In the genomic region with DNA sequence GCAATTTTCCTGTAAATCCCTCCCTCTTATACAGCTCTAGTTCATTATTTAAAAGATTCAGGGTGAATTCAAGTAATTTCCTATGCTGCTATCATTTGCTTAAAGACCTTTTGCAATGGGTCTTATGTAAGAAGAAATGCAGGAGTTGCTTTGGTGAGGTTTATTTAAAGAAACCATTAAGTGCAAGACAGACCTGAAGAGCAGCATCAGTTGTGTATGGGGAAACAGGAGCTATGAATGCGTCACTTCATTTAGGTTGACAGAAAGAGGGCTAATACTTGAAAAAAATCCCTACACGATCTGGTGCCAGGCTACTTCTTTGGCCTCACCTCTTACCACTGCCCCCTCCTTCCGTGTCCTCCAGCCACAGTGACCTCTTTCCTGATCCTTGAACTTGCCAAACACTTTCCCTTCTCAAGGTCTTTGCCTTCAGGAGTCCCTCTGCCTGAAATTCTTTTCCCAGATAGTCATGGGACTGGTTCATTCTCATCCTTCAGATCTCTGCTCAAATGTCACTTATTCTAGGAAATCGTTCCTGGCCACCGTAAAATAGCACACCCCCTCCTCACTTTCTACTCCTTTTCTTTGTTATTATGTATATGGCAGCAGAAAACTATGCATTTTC, we compare ENCODE assay signal across 8 cellular contexts. TPM values are rescaled to one million over a fixed set of nuclear protein-coding genes. Genes with fewer than 3 reads are reported as not detected.
DNase-seq lines count a peak whose midpoint lies in the region; ATAC-seq lines count a peak whose summit lies in the region.

No MANE protein-coding gene starts in this region.

- no peaks in the 10 kb centered on the region for H3K36me3 Mint-ChIP-seq in CD4-positive, alpha-beta memory T cell
- peaks cover 7% of the 10 kb centered on the region for H3K36me3 Mint-ChIP-seq in central memory CD8-positive, alpha-beta T cell (ENCODE audit: insufficient read depth)
- peaks cover 5% of the 10 kb centered on the region for H3K36me3 Mint-ChIP-seq in natural killer cell treated with Interleukin-12 subunit alpha and Interleukin-12 subunit beta and Interleukin-15 and Interleukin-18, amount 100 ng/mL, for 72 hours

- H3K27me3 ChIP-seq in CD4-positive, alpha-beta memory T cell (ENCODE audit: insufficient read depth, low read length) = no peaks in the 10 kb centered on the region

- peak overlapping the region in 6 of 7 donors; percentile 76 to 97 (median 92) for H3K27ac Mint-ChIP-seq in CD4-positive, alpha-beta memory T cell
- H3K27ac Mint-ChIP-seq in central memory CD8-positive, alpha-beta T cell (ENCODE audit: low read depth) = peak overlapping the region; percentile 84
- peak overlapping the region; percentile 85 to 91 for H3K27ac Mint-ChIP-seq in natural killer cell treated with Interleukin-12 subunit alpha and Interleukin-12 subunit beta and Interleukin-15 and Interleukin-18, amount 100 ng/mL, for 72 hours

- DNase-seq in CD4-positive, alpha-beta memory T cell = no peak
- DNase-seq in M059J (ENCODE audit: low read depth) (peak; percentile 15), inferior parietal cortex (ENCODE audit: extremely low spot score) (no peak), OCI-M2 (lab: John Stamatoyannopoulos, UW; ENCODE audit: unreplicated experiment) (no peak), NCI-H1105 treated with DMSO at 0.1 percent for 48 hours (lab: John Stamatoyannopoulos, UW) (no peak), NCI-H446 treated with DMSO at 0.1 percent for 48 hours (lab: John Stamatoyannopoulos, UW) (no peak)
- DNase-seq in central memory CD8-positive, alpha-beta T cell (ENCODE audit: low spot score in 2 of 2) = no peak
- no peak for DNase-seq in natural killer cell treated with Interleukin-12 subunit alpha and Interleukin-12 subunit beta and Interleukin-15 and Interleukin-18, amount 100 ng/mL, for 72 hours (ENCODE audit: low spot score)

- peaks cover 35% of the 10 kb centered on the region for H3K4me1 ChIP-seq in CD4-positive, alpha-beta memory T cell (ENCODE audit: insufficient read depth, low read length)

- H3K27me3 Mint-ChIP-seq in CD4-positive, alpha-beta memory T cell = no peaks in the 10 kb centered on the region
- peaks cover 2% of the 10 kb centered on the region for H3K27me3 Mint-ChIP-seq in central memory CD8-positive, alpha-beta T cell
- H3K27me3 Mint-ChIP-seq in natural killer cell treated with Interleukin-12 subunit alpha and Interleukin-12 subunit beta and Interleukin-15 and Interleukin-18, amount 100 ng/mL, for 72 hours = no peaks in the 10 kb centered on the region

- CTCF ChIA-PET in CD4-positive, alpha-beta memory T cell (lab: Charles Lee; ENCODE audit: partially characterized antibody) = interaction anchor here (1.8 kb wide), 1 partner anchor 224 kb away, joined by 15 read pairs; no protein-coding TSS in a partner anchor

- peaks cover 15 to 30% (median 24%) of the 10 kb centered on the region in 4 donors for H3K4me1 Mint-ChIP-seq in CD4-positive, alpha-beta memory T cell
- H3K4me1 Mint-ChIP-seq in central memory CD8-positive, alpha-beta T cell = peaks cover 31% of the 10 kb centered on the region
- peaks cover 50 to 61% of the 10 kb centered on the region in 2 donors for H3K4me1 Mint-ChIP-seq in natural killer cell treated with Interleukin-12 subunit alpha and Interleukin-12 subunit beta and Interleukin-15 and Interleukin-18, amount 100 ng/mL, for 72 hours (ENCODE audit: low read depth in 2 of 2)

- H3K9me3 ChIP-seq in CD4-positive, alpha-beta memory T cell (ENCODE audit: control insufficient read depth in 1 of 2, low read length in 2 of 2) = no peaks in the 10 kb centered on the region

- no peak for ATAC-seq in central memory CD8-positive, alpha-beta T cell (replicated peaks; ENCODE audit: extremely low read depth, poor library complexity, severe bottlenecking)
- ATAC-seq in natural killer cell treated with Interleukin-12 subunit alpha and Interleukin-12 subunit beta and Interleukin-15 and Interleukin-18, amount 100 ng/mL, for 72 hours = no peak

- no peaks in the 10 kb centered on the region for H3K36me3 ChIP-seq in CD4-positive, alpha-beta memory T cell (ENCODE audit: insufficient read depth, low read length)

- H3K9me3 Mint-ChIP-seq in CD4-positive, alpha-beta memory T cell = no peaks in the 10 kb centered on the region
- H3K9me3 Mint-ChIP-seq in central memory CD8-positive, alpha-beta T cell = no peaks in the 10 kb centered on the region
- no peaks in the 10 kb centered on the region for H3K9me3 Mint-ChIP-seq in natural killer cell treated with Interleukin-12 subunit alpha and Interleukin-12 subunit beta and Interleukin-15 and Interleukin-18, amount 100 ng/mL, for 72 hours

- intact Hi-C loops in CD4-positive, alpha-beta memory T cell (cut with micrococcal nuclease) = loop anchor here (1.0 to 10.0 kb wide), 7 partner anchors 12 to 1459 kb away; a partner anchor contains a TSS

- H3K4me3 Mint-ChIP-seq in CD4-positive, alpha-beta memory T cell = peak overlapping the region; percentile 90 to 96 (median 94)
- peak overlapping the region; percentile 87 for H3K4me3 Mint-ChIP-seq in central memory CD8-positive, alpha-beta T cell
- peak overlapping the region; percentile 86 for H3K4me3 Mint-ChIP-seq in natural killer cell treated with Interleukin-12 subunit alpha and Interleukin-12 subunit beta and Interleukin-15 and Interleukin-18, amount 100 ng/mL, for 72 hours

- peak overlapping the region in 1 of 2 donors; percentile 53 for H3K4me3 ChIP-seq in CD4-positive, alpha-beta memory T cell (ENCODE audit: low read length in 2 of 2)

- H3K27ac ChIP-seq in CD4-positive, alpha-beta memory T cell (ENCODE audit: low read depth, low read length) = peak overlapping the region; percentile 73

- POLR2A ChIA-PET in CD4-positive, alpha-beta memory T cell (lab: Charles Lee; ENCODE audit: partially characterized antibody) = interaction anchor here (1.4 kb wide), 1 partner anchor 190 kb away, joined by 3 read pairs; a partner anchor contains a TSS

RNA-seq across cellular contexts. Expression of a gene that starts 1.4 kb away (rescaled TPM):
- total RNA-seq in CD4-positive, alpha-beta memory T cell = 10 to 100 TPM; 17.0 to 19.9 TPM
- polyA plus RNA-seq in CD4-positive, alpha-beta memory T cell = 1 to 10 TPM; 4.6 to 8.0 TPM
- 3.2 and 6.5 TPM in 2 replicates for total RNA-seq in M059J (2014; rRNA removed; shearing (Covaris generic))
- 10 to 100 TPM; 34.6 to 35.9 TPM for total RNA-seq in natural killer cell treated with Interleukin-12 subunit alpha and Interleukin-12 subunit beta and Interleukin-15 and Interleukin-18, amount 100 ng/mL, for 72 hours
